ENCODE assay signal across 1 cellular context in genomic region chr4:79210636-79211049, GRCh38.
TF ChIP-seq lines count a peak whose summit lies in the region.

No MANE protein-coding gene starts in this region.

TF ChIP-seq in K562, 482 proteins besides CTCF, POLR2A, EP300 and RAD21 (continued from another document and continues in another):
- TF ChIP-seq TSHZ1 (CRISPR knock-in tag; IDR thresholded peaks at IDR 0.05) (no peak), ZNF740 (CRISPR knock-in tag; IDR thresholded peaks at IDR 0.05) (no peak), ZNF740 (tag; IDR thresholded peaks at IDR 0.05) (no peak), HES1 (IDR thresholded peaks at IDR 0.05; ENCODE audit: low read depth) (no peak), MAFG (tag; conservative IDR thresholded peaks at IDR 0.05) (peak; percentile 52), ZNF644 (tag; IDR thresholded peaks at IDR 0.05; ENCODE audit: low read depth) (no peak; the same call in none of the 2 replicates), MGA (IDR thresholded peaks at IDR 0.05) (no peak), MLLT1 (IDR thresholded peaks at IDR 0.05) (0 out of 4 replicates have a peak, but pooled peaks of 1 of the 2 experiments have one; percentile 15), ZNF407 (IDR thresholded peaks at IDR 0.05; ENCODE audit: low read depth) (no peak), ZNF140 (CRISPR knock-in tag; IDR thresholded peaks at IDR 0.05) (0 out of 2 replicates have a peak, but pooled peaks have one; percentile 1), XRCC4 (IDR thresholded peaks at IDR 0.05; ENCODE audit: extremely low read depth, insufficient read depth, insufficient read length) (no peak), MECOM (CRISPR knock-in tag; IDR thresholded peaks at IDR 0.05) (no peak), POLR2G (IDR thresholded peaks at IDR 0.05; ENCODE audit: low read depth, low read length) (no peak), SRF (CRISPR knock-in tag; IDR thresholded peaks at IDR 0.05) (no peak), ATF4 (CRISPR knock-in tag; IDR thresholded peaks at IDR 0.05) (peak; percentile 53; the same call in 1 of the 2 replicates), GMEB1 (CRISPR knock-in tag; IDR thresholded peaks at IDR 0.05) (no peak), ZNF699 (CRISPR knock-in tag; IDR thresholded peaks at IDR 0.05; ENCODE audit: insufficient replicate concordance) (no peak), RBM22 (IDR thresholded peaks at IDR 0.05; ENCODE audit: low read depth, low read length, poor library complexity, severe bottlenecking) (no peak), CEBPB (tag; IDR thresholded peaks at IDR 0.05) (no peak)
